In genomic region chr6:149855040-149855654, GRCh38 we compare ENCODE assay signal across 12 cellular contexts. TPM values are rescaled to one million over a fixed set of nuclear protein-coding genes. Genes with fewer than 3 reads are reported as not detected.
DNase-seq lines count a peak whose midpoint lies in the region; ATAC-seq and TF ChIP-seq lines count a peak whose summit lies in the region.
"Had no signal": no experiment of that assay in that cellular context is flagged by ENCODE, and none has a peak within 500 bp of the region (broad histone marks: within the 10 kb centered on the region; RNA-seq: fewer than 3 reads in every experiment).

No MANE protein-coding gene starts in this region.

- no peaks in the 10 kb centered on the region for H3K9me3 Mint-ChIP-seq in CD8-positive, alpha-beta memory T cell

- H3K36me3 ChIP-seq in HEK293 (ENCODE audit: control insufficient read depth in 2 of 2, insufficient read depth in 1 of 2, low read length in 2 of 2) = peaks cover 0 to 15% of the 10 kb centered on the region in 2 experiments; a peak in 2 of 3 replicates
- H3K36me3 ChIP-seq in CD8-positive, alpha-beta memory T cell (ENCODE audit: insufficient read depth, low read length) = no peaks in the 10 kb centered on the region
- H3K36me3 ChIP-seq: uterus had no signal

- POLR2A ChIA-PET in HEK293 (lab: Yijun Ruan, JAX) = interaction anchor here (0.9 to 1.4 kb wide), 4 partner anchors 8 to 138 kb away, joined by 3 to 6 read pairs (median 4); partner anchors contain the start of gene LATS1
- POLR2A ChIA-PET in CD8-positive, alpha-beta memory T cell (lab: Charles Lee) = no interaction called here

- no peak for ATAC-seq in HG03520 (IDR thresholded peaks at IDR 0.05; ENCODE audit: unreplicated experiment)
- ATAC-seq in HG02852 (IDR thresholded peaks at IDR 0.05; ENCODE audit: unreplicated experiment) = no peak
- ATAC-seq: Right ventricle myocardium inferior had no signal

- no peak overlapping the region for H3K27ac Mint-ChIP-seq in CD8-positive, alpha-beta memory T cell

- H3K4me1 Mint-ChIP-seq in CD8-positive, alpha-beta memory T cell = no peaks in the 10 kb centered on the region

- DNase-seq in SW 1271 (lab: John Stamatoyannopoulos, UW) = peak; percentile 77 to 89
- peak; percentile 90 for DNase-seq in fibroblast of villous mesenchyme (ENCODE audit: low read depth)
- DNase-seq in NCI-H2029 (lab: John Stamatoyannopoulos, UW) = no peak
- DNase-seq in CD8-positive, alpha-beta memory T cell = no peak
- DNase-seq: activated CD8-positive, alpha-beta memory T cell treated with anti-CD3 and anti-CD28 coated beads, Interleukin-2, amount 50 U/mL, for 48 hours; stimulated activated CD4-positive, alpha-beta T cell treated with anti-CD3 and anti-CD28 coated beads, Interleukin-4, amount 100 ng/mL, for 24 hours; uterus had no signal

- H3K27me3 ChIP-seq in CD8-positive, alpha-beta memory T cell (ENCODE audit: insufficient read depth, low read length, poor library complexity, severe bottlenecking) = no peaks in the 10 kb centered on the region
- H3K27me3 ChIP-seq: uterus had no signal

- no peak for TF ChIP-seq CTCF in HEK293 (tag by site-specific recombination; IDR thresholded peaks at IDR 0.05)
- TF ChIP-seq CTCF in fibroblast of villous mesenchyme (IDR thresholded peaks at IDR 0.05; ENCODE audit: insufficient read depth, low read depth, low read length) = no peak

- H3K27ac ChIP-seq in HEK293 (ENCODE audit: extremely low read depth, low read depth, low read length) (peak overlapping the region; percentile 32), skin epidermis (peak overlapping the region in 18 of 21 experiments; percentile 4 to 76 (median 46))
- no peak overlapping the region for H3K27ac ChIP-seq in CD8-positive, alpha-beta memory T cell (ENCODE audit: low read depth, low read length)
- H3K27ac ChIP-seq: uterus had no signal

- H3K36me3 Mint-ChIP-seq in CD8-positive, alpha-beta memory T cell = no peaks in the 10 kb centered on the region

- H3K4me3 ChIP-seq in HEK293 (ENCODE audit: low read depth, low read length) (no peak overlapping the region), fibroblast of villous mesenchyme (ENCODE audit: low read depth, low read length) (peak overlapping the region; percentile 43), skin epidermis (no peak overlapping the region)
- H3K4me3 ChIP-seq in CD8-positive, alpha-beta memory T cell (ENCODE audit: low read length) = no peak overlapping the region
- H3K4me3 ChIP-seq: uterus had no signal

- peaks cover 22 to 54% of the 10 kb centered on the region in 2 donors for H3K27me3 Mint-ChIP-seq in CD8-positive, alpha-beta memory T cell

- peaks cover 43% of the 10 kb centered on the region for H3K4me1 ChIP-seq in HEK293 (ENCODE audit: control insufficient read depth, insufficient read depth, low read length)
- H3K4me1 ChIP-seq in CD8-positive, alpha-beta memory T cell (ENCODE audit: insufficient read depth, low read length) = no peaks in the 10 kb centered on the region
- H3K4me1 ChIP-seq: uterus had no signal

- CTCF ChIA-PET in HEK293 (lab: Yijun Ruan, JAX) = interaction anchor here (0.6 to 3.5 kb wide), 4 partner anchors 8 to 342 kb away, joined by 3 to 17 read pairs (median 6); no protein-coding TSS in a partner anchor
- CTCF ChIA-PET in CD8-positive, alpha-beta memory T cell (lab: Charles Lee) = interaction anchor here (1.1 kb wide), 1 partner anchor 15 kb away, joined by 3 read pairs; no protein-coding TSS in a partner anchor

- no peaks in the 10 kb centered on the region for H3K9me3 ChIP-seq in HEK293 (ENCODE audit: control insufficient read depth, insufficient read depth, low read depth, low read length)
- no peaks in the 10 kb centered on the region for H3K9me3 ChIP-seq in CD8-positive, alpha-beta memory T cell (ENCODE audit: low read length)
- H3K9me3 ChIP-seq: uterus had no signal

- H3K4me3 Mint-ChIP-seq in CD8-positive, alpha-beta memory T cell = no peak overlapping the region

TF ChIP-seq in HEK293, 187 proteins besides CTCF, POLR2A, EP300 and RAD21:
- TF ChIP-seq ZNF488 (tag by site-specific recombination; IDR thresholded peaks at IDR 0.05) (no peak), ZNF140 (tag by site-specific recombination; IDR thresholded peaks at IDR 0.05) (no peak), YY2 (tag by site-specific recombination; IDR thresholded peaks at IDR 0.05) (no peak), ZNF155 (tag by site-specific recombination; IDR thresholded peaks at IDR 0.05) (no peak), SCRT2 (tag by site-specific recombination; IDR thresholded peaks at IDR 0.05) (peak; percentile 91), KLF17 (tag by site-specific recombination; IDR thresholded peaks at IDR 0.05) (0 out of 2 replicates have a peak, but pooled peaks have one; percentile 18), WT1 (tag by site-specific recombination; IDR thresholded peaks at IDR 0.05) (peak; percentile 71; the same call in 1 of the 2 replicates), ZNF292 (tag by site-specific recombination; IDR thresholded peaks at IDR 0.05; ENCODE audit: borderline replicate concordance, low read depth) (no peak), ZNF335 (tag by site-specific recombination; conservative IDR thresholded peaks at IDR 0.05) (peak; percentile 45; the same call in 1 of the 2 replicates), SCRT1 (tag by site-specific recombination; IDR thresholded peaks at IDR 0.05; ENCODE audit: borderline replicate concordance) (0 out of 2 replicates have a peak, but pooled peaks have one; percentile 17), GLIS1 (tag by site-specific recombination; IDR thresholded peaks at IDR 0.05) (peak; percentile 67), PRDM1 (tag by site-specific recombination; IDR thresholded peaks at IDR 0.05) (peak; percentile 49), GFI1B (tag by site-specific recombination; IDR thresholded peaks at IDR 0.05) (no peak), ZNF558 (tag by site-specific recombination; IDR thresholded peaks at IDR 0.05) (peak; percentile 96), ZNF362 (tag by site-specific recombination; IDR thresholded peaks at IDR 0.05) (peak; percentile 89; the same call in 1 of the 2 replicates)

RNA-seq across cellular contexts. Expression of gene LRP11, which starts 9.0 kb away (rescaled TPM):
- total RNA-seq in fibroblast of villous mesenchyme = 97.2 and 97.6 TPM in 2 replicates
- total RNA-seq in CD8-positive, alpha-beta memory T cell = 1 to 10 TPM; 5.5 to 5.9 TPM
- 1.1 TPM for polyA plus RNA-seq in CD8-positive, alpha-beta memory T cell

RNA-seq across cellular contexts. Expression of gene RAET1E, which starts 42.8 kb away (rescaled TPM):
- under 0.01 TPM in 1 of 2 replicates, not detected in the other for total RNA-seq in fibroblast of villous mesenchyme
- total RNA-seq in CD8-positive, alpha-beta memory T cell = not detected
- not detected for polyA plus RNA-seq in CD8-positive, alpha-beta memory T cell

Comparison
In these comparisons a context has a peak if more than half of its experiments do, and no peak if none do; other contexts are left out.
1. DNase-seq: peak in SW 1271 (2 of 2) and fibroblast of villous mesenchyme (single experiment); none in NCI-H2029 (single experiment) and CD8-positive, alpha-beta memory T cell (0 of 5).
2. RNA of gene LRP11, which starts 9.0 kb away (total RNA-seq): 97.2 to 97.6 TPM in fibroblast of villous mesenchyme; 5.5 to 5.9 TPM in CD8-positive, alpha-beta memory T cell; every median in the first group is over 10 times any median in the second.